ENCODE assay signal across 17 cellular contexts in genomic region chr1:56647106-56647505, GRCh38. TPM values are rescaled to one million over a fixed set of nuclear protein-coding genes. Genes with fewer than 3 reads are reported as not detected.
DNase-seq lines count a peak whose midpoint lies in the region; ATAC-seq, FAIRE-seq and TF ChIP-seq lines count a peak whose summit lies in the region.
"Had no signal": no experiment of that assay in that cellular context is flagged by ENCODE, and none has a peak within 500 bp of the region (broad histone marks: within the 10 kb centered on the region; RNA-seq: fewer than 3 reads in every experiment).

No MANE protein-coding gene starts in this region.

- TF ChIP-seq POLR2A in HepG2 (IDR thresholded peaks at IDR 0.05; ENCODE audit: insufficient read depth in 1 of 2, low read depth in 2 of 2, low read length in 2 of 2) (no peak), right lobe of liver (IDR thresholded peaks at IDR 0.05) (no peak), esophagus muscularis mucosa (IDR thresholded peaks at IDR 0.05; ENCODE audit: low read depth) (no peak)

- H3K9me3 ChIP-seq in HepG2 (ENCODE audit: low read length) = no peaks in the 10 kb centered on the region
- H3K9me3 ChIP-seq in right lobe of liver = no peaks in the 10 kb centered on the region
- no peaks in the 10 kb centered on the region for H3K9me3 ChIP-seq in esophagus muscularis mucosa
- no peaks in the 10 kb centered on the region for H3K9me3 ChIP-seq in pancreas
- H3K9me3 ChIP-seq in aorta (ENCODE audit: control insufficient read depth, low read length) = no peaks in the 10 kb centered on the region
- H3K9me3 ChIP-seq: BLaER1, Peyer's patch had no signal

- CTCF ChIA-PET in HepG2 (lab: Yijun Ruan, JAX; ENCODE audit: low intra/inter-chr PET ratio, low total read pairs) = no interaction called here

- intact Hi-C loops in HepG2 (cut with micrococcal nuclease; ENCODE audit: unreplicated experiment) = loop anchor here (5.0 kb wide), 1 partner anchor 40 kb away; no protein-coding TSS in a partner anchor
- intact Hi-C loops in right lobe of liver (cut with DNase I) = no loop called here
- intact Hi-C loops in esophagus muscularis mucosa (cut with DNase I) = no loop called here
- intact Hi-C loops in pancreas (cut with DNase I) = no loop called here
- intact Hi-C loops in activated T-helper 2 cell treated with anti-CD3 and anti-CD28 coated beads, Interferon-gamma antibody, Interleukin-2, Interleukin-4, amounts not matched to agents 10 μg/mL and 5 μg/mL and 100 μg/mL, durations not matched to agents 14 hours and 24 hours and 36 hours (cut with micrococcal nuclease) = no loop called here
- intact Hi-C loops in aorta (cut with DNase I) = no loop called here

- peak overlapping the region; percentile 87; the same call in 1 of the 2 replicates for H3K9ac ChIP-seq in HepG2 (ENCODE audit: insufficient read depth, low read depth, low read length)
- H3K9ac ChIP-seq: BLaER1, KMS-11 had no signal

- FAIRE-seq in HepG2 (lab: Jason Lieb, UNC) (no peak), pancreas (lab: Jason Lieb, UNC) (peak; percentile 9)

- no peaks in the 10 kb centered on the region for H3K36me3 ChIP-seq in HepG2 (replicated peaks in 1 of 2; ENCODE audit: control insufficient read depth in 1 of 2, insufficient read depth in 2 of 2, low read length in 2 of 2)
- H3K36me3 ChIP-seq in right lobe of liver = no peaks in the 10 kb centered on the region
- no peaks in the 10 kb centered on the region for H3K36me3 ChIP-seq in esophagus muscularis mucosa
- H3K36me3 ChIP-seq in pancreas = no peaks in the 10 kb centered on the region
- no peaks in the 10 kb centered on the region for H3K36me3 ChIP-seq in aorta (ENCODE audit: control insufficient read depth in 1 of 2, insufficient read depth in 2 of 2, low read length in 1 of 2)
- H3K36me3 ChIP-seq: BLaER1, Peyer's patch had no signal

- TF ChIP-seq RAD21 in HepG2 (CRISPR knock-in tag; IDR thresholded peaks at IDR 0.05) = no peak

- H3K4me3 ChIP-seq in HepG2 (replicated peaks in 1 of 3; ENCODE audit: insufficient read depth in 1 of 3, low read depth in 2 of 3, low read length in 3 of 3) (peak overlapping the region; percentile 69 to 87 (median 80); a peak in 5 of 6 replicates), right lobe of liver (no peak overlapping the region), esophagus muscularis mucosa (peak overlapping the region; percentile 74 to 86 (median 78)), pancreas (no peak overlapping the region), aorta (ENCODE audit: low read length in 2 of 2) (no peak overlapping the region)
- H3K4me3 ChIP-seq: BLaER1, Peyer's patch had no signal

- TF ChIP-seq EP300 in HepG2 (IDR thresholded peaks at IDR 0.05; ENCODE audit: low read depth in 2 of 2, low read length in 2 of 2) = no peak
- no peak for TF ChIP-seq EP300 in HepG2 (CRISPR knock-in tag; IDR thresholded peaks at IDR 0.05; ENCODE audit: borderline replicate concordance)
- no peak for TF ChIP-seq EP300 in esophagus muscularis mucosa (IDR thresholded peaks at IDR 0.05)

- no peaks in the 10 kb centered on the region for H3K36me3 Mint-ChIP-seq in activated T-helper 2 cell treated with anti-CD3 and anti-CD28 coated beads, Interferon-gamma antibody, Interleukin-2, Interleukin-4, amounts not matched to agents 10 μg/mL and 5 μg/mL and 100 μg/mL, durations not matched to agents 14 hours and 24 hours and 36 hours (ENCODE audit: low read depth)

- in situ Hi-C loops in HepG2 (cut with HindIII; ENCODE audit: extremely low pct_ligation_motif_present, low pct_unique_long_range_greater_than_20kb) = loop anchor here (5.0 kb wide), 1 partner anchor 40 kb away; no protein-coding TSS in a partner anchor

- H3K4me3 Mint-ChIP-seq in activated T-helper 2 cell treated with anti-CD3 and anti-CD28 coated beads, Interferon-gamma antibody, Interleukin-2, Interleukin-4, amounts not matched to agents 10 μg/mL and 5 μg/mL and 100 μg/mL, durations not matched to agents 14 hours and 24 hours and 36 hours (ENCODE audit: low read depth) = no peak overlapping the region

- peaks cover 63% of the 10 kb centered on the region for H3K79me2 ChIP-seq in HepG2 (ENCODE audit: insufficient read depth, low read length)

- peaks cover 41% of the 10 kb centered on the region for H3K4me1 ChIP-seq in HepG2 (ENCODE audit: insufficient read depth, low read length)
- H3K4me1 ChIP-seq in right lobe of liver = peaks cover 0 to 8% (median 0%) of the 10 kb centered on the region in 4 donors
- H3K4me1 ChIP-seq in esophagus muscularis mucosa = peaks cover 0 to 37% (median 33%) of the 10 kb centered on the region in 4 donors
- H3K4me1 ChIP-seq in pancreas = peaks cover 5 to 9% (median 8%) of the 10 kb centered on the region in 3 donors
- no peaks in the 10 kb centered on the region for H3K4me1 ChIP-seq in aorta (ENCODE audit: control insufficient read depth in 1 of 2, insufficient read depth in 2 of 2, low read length in 2 of 2)

- WGBS in HepG2 (ENCODE audit: low lambda C conversion rate) = 13% methylated on average over 1 of the region's 1 CpG
- WGBS in right lobe of liver (ENCODE audit: insufficient coverage, low coverage, low lambda C conversion rate, missing lambda C conversion rate) = 95% methylated on average over 1 of the region's 1 CpG
- WGBS in esophagus muscularis mucosa = 70% methylated on average over 1 of the region's 1 CpG
- 70 to 79% methylated on average over 1 of the region's 1 CpG for WGBS in pancreas, 2 donors
- WGBS in aorta, 2 donors = 76 to 82% methylated on average over 1 of the region's 1 CpG

- TF ChIP-seq CTCF in HepG2 (CRISPR knock-in tag; IDR thresholded peaks at IDR 0.05) = no peak
- no peak for TF ChIP-seq CTCF in right lobe of liver (IDR thresholded peaks at IDR 0.05)
- TF ChIP-seq CTCF in esophagus muscularis mucosa (IDR thresholded peaks at IDR 0.05) = no peak
- no peak for TF ChIP-seq CTCF in pancreas (IDR thresholded peaks at IDR 0.05)

- ATAC-seq in HepG2 = no peak
- no peak for ATAC-seq in right lobe of liver
- ATAC-seq in pancreas = no peak
- no peak for ATAC-seq in aorta (ENCODE audit: low FRiP score)

- no peak overlapping the region for H2AFZ ChIP-seq in HepG2 (ENCODE audit: low read length)

- H3K4me1 Mint-ChIP-seq in activated T-helper 2 cell treated with anti-CD3 and anti-CD28 coated beads, Interferon-gamma antibody, Interleukin-2, Interleukin-4, amounts not matched to agents 10 μg/mL and 5 μg/mL and 100 μg/mL, durations not matched to agents 14 hours and 24 hours and 36 hours (ENCODE audit: low read depth) = peaks cover 2% of the 10 kb centered on the region

- POLR2A ChIA-PET in HepG2 (lab: Yijun Ruan, JAX) = no interaction called here

- no peaks in the 10 kb centered on the region for H3K9me3 Mint-ChIP-seq in activated T-helper 2 cell treated with anti-CD3 and anti-CD28 coated beads, Interferon-gamma antibody, Interleukin-2, Interleukin-4, amounts not matched to agents 10 μg/mL and 5 μg/mL and 100 μg/mL, durations not matched to agents 14 hours and 24 hours and 36 hours

- peak overlapping the region; percentile 8 for H3K27ac ChIP-seq in HepG2 (ENCODE audit: extremely low read length, insufficient read depth, low read length)
- no peak overlapping the region for H3K27ac ChIP-seq in right lobe of liver
- H3K27ac ChIP-seq in esophagus muscularis mucosa (replicated peaks in 1 of 4) = peak overlapping the region; percentile 88 to 91 (median 90)
- H3K27ac ChIP-seq in pancreas = no peak overlapping the region
- H3K27ac ChIP-seq in aorta (ENCODE audit: low read depth in 1 of 2, low read length in 2 of 2) = no peak overlapping the region
- H3K27ac ChIP-seq: BLaER1, KMS-11, Peyer's patch had no signal

- peaks cover 2% of the 10 kb centered on the region; the same call in 1 of the 2 replicates for H4K20me1 ChIP-seq in HepG2 (ENCODE audit: insufficient read depth, low read length)
- H4K20me1 ChIP-seq: BLaER1 had no signal

- no peak overlapping the region for H3K27ac Mint-ChIP-seq in activated T-helper 2 cell treated with anti-CD3 and anti-CD28 coated beads, Interferon-gamma antibody, Interleukin-2, Interleukin-4, amounts not matched to agents 10 μg/mL and 5 μg/mL and 100 μg/mL, durations not matched to agents 14 hours and 24 hours and 36 hours

- H3K27me3 ChIP-seq in HepG2 (ENCODE audit: control insufficient read depth in 1 of 2, insufficient read depth in 2 of 2, low read length in 2 of 2) (no peaks in the 10 kb centered on the region; a peak in 1 of 5 replicates), right lobe of liver (no peaks in the 10 kb centered on the region), esophagus muscularis mucosa (no peaks in the 10 kb centered on the region), pancreas (no peaks in the 10 kb centered on the region), aorta (ENCODE audit: control insufficient read depth in 1 of 2, insufficient read depth in 2 of 2, low read length in 1 of 2) (no peaks in the 10 kb centered on the region)

- BruUV-seq in HepG2 (replicated peaks; lab: Mats Ljungman, UMichigan) = no TSS peak

- peaks cover 42% of the 10 kb centered on the region for H3K27me3 Mint-ChIP-seq in activated T-helper 2 cell treated with anti-CD3 and anti-CD28 coated beads, Interferon-gamma antibody, Interleukin-2, Interleukin-4, amounts not matched to agents 10 μg/mL and 5 μg/mL and 100 μg/mL, durations not matched to agents 14 hours and 24 hours and 36 hours (ENCODE audit: low read depth)

- peak overlapping the region; percentile 73 for H3K4me2 ChIP-seq in HepG2 (ENCODE audit: low read depth, low read length)
- H3K4me2 ChIP-seq: BLaER1, KMS-11 had no signal

- DNase-seq in HepG2 (ENCODE audit: low spot score) = no peak
- no peak for DNase-seq in right lobe of liver
- DNase-seq in esophagus muscularis mucosa (ENCODE audit: extremely low spot score) = no peak
- DNase-seq in pancreas = no peak
- DNase-seq in nucleus accumbens (lab: John Stamatoyannopoulos, UW) = no peak
- DNase-seq in activated T-helper 2 cell treated with anti-CD3 and anti-CD28 coated beads, Interferon-gamma antibody, Interleukin-2, Interleukin-4, amounts not matched to agents 10 μg/mL and 5 μg/mL and 100 μg/mL, durations not matched to agents 14 hours and 24 hours and 36 hours (ENCODE audit: low spot score) = no peak
- no peak for DNase-seq in dedifferentiated amniotic fluid mesenchymal stem cell (ENCODE audit: extremely low spot score)
- no peak for DNase-seq in aorta
- DNase-seq: DMS153, EL, NCI-H1092, NCI-H1694, NCI-H446, Peyer's patch, SHP77 treated with DMSO at 0.1 percent for 48 hours had no signal

RNA-seq across cellular contexts. Expression of gene PRKAA2, which starts 2.0 kb away (rescaled TPM):
- 6.0 and 8.6 TPM in 2 replicates for total RNA-seq in HepG2 (2016; rRNA removed; fragmentation: Illumina TruSeq; extraction: Trizol)
- 0.71 and 0.97 TPM in 2 replicates for total RNA-seq in HepG2 (2016; cell fraction: cytosol; rRNA removed; fragmentation: Illumina TruSeq; extraction: Trizol; ENCODE audit: low read depth)
- 5.6 and 8.1 TPM in 2 replicates for total RNA-seq in HepG2 (2016; cell fraction: insoluble cytoplasmic fraction; rRNA removed; fragmentation: Illumina TruSeq; extraction: Trizol)
- total RNA-seq in HepG2 (2016; cell fraction: membrane; rRNA removed; fragmentation: Illumina TruSeq; extraction: Trizol) = 2.4 and 3.1 TPM in 2 replicates
- total RNA-seq in HepG2 (2016; cell fraction: nucleus; rRNA removed; fragmentation: Illumina TruSeq; extraction: Trizol) = 9.4 and 10.0 TPM in 2 replicates
- polyA plus RNA-seq in HepG2 (2011; rRNA removed) = 5.6 and 7.5 TPM in 2 replicates
- polyA plus RNA-seq in HepG2 (2011; cell fraction: cytosol; rRNA removed) = 2.1 and 3.7 TPM in 2 replicates
- 5.2 and 7.1 TPM in 2 replicates for polyA plus RNA-seq in HepG2 (2011; cell fraction: nucleus; rRNA removed)
- 7.4 and 7.9 TPM in 2 replicates for polyA plus RNA-seq in HepG2 (2012)
- polyA plus RNA-seq in HepG2 (2016; cell fraction: cytosol; fragmentation: Illumina TruSeq; extraction: Trizol; ENCODE audit: low read depth) = 0.31 and 0.33 TPM in 2 replicates
- 5.8 TPM in 2 replicates for polyA plus RNA-seq in HepG2 (2016; cell fraction: insoluble cytoplasmic fraction; fragmentation: Illumina TruSeq; extraction: Trizol; ENCODE audit: low read depth)
- 0.77 and 1.1 TPM in 2 replicates for polyA plus RNA-seq in HepG2 (2016; cell fraction: membrane; fragmentation: Illumina TruSeq; extraction: Trizol; ENCODE audit: low read depth)
- polyA plus RNA-seq in HepG2 (2016; cell fraction: nucleus; fragmentation: Illumina TruSeq; extraction: Trizol; ENCODE audit: insufficient read depth, low read depth) = 8.6 and 9.8 TPM in 2 replicates
- polyA minus RNA-seq in HepG2 (2011; rRNA and poly(A)+ RNA removed; ENCODE audit: low replicate concordance) = 9.3 and 9.6 TPM in 2 replicates
- polyA minus RNA-seq in HepG2 (2011; cell fraction: cytosol; rRNA and poly(A)+ RNA removed) = 8.8 and 10.5 TPM in 2 replicates
- 31.1 and 31.5 TPM in 2 replicates for polyA minus RNA-seq in HepG2 (2011; cell fraction: nucleus; rRNA and poly(A)+ RNA removed)
- total RNA-seq in right lobe of liver = 1 to 10 TPM in 3 of 6 experiments, under 1 TPM in 3; 0.37 to 3.2 (median 1.2) TPM
- 10 to 100 TPM; 32.6 to 70.8 (median 39.2) TPM for total RNA-seq in esophagus muscularis mucosa
- total RNA-seq in pancreas = 1 to 10 TPM; 1.9 to 4.1 (median 2.2) TPM
- 1 to 10 TPM; 1.2 to 1.5 TPM for polyA plus RNA-seq in pancreas
- total RNA-seq in activated T-helper 2 cell treated with anti-CD3 and anti-CD28 coated beads, Interferon-gamma antibody, Interleukin-2, Interleukin-4, amounts not matched to agents 10 μg/mL and 5 μg/mL and 100 μg/mL, durations not matched to agents 14 hours and 24 hours and 36 hours = not detected in 2 replicates
- 1 to 10 TPM; 6.9 to 8.6 TPM for total RNA-seq in aorta
- 1 to 10 TPM; 2.8 to 3.2 TPM for polyA plus RNA-seq in aorta

Comparison
In these comparisons a context has a peak if more than half of its experiments do, and no peak if none do; other contexts are left out.
1. H3K27ac ChIP-seq: peak in HepG2 (single experiment) and esophagus muscularis mucosa (4 of 4); none in right lobe of liver (0 of 3), pancreas (0 of 4) and aorta (0 of 2).
2. H3K4me3 ChIP-seq: peak in HepG2 (3 of 3) and esophagus muscularis mucosa (4 of 4); none in right lobe of liver (0 of 3), pancreas (0 of 4) and aorta (0 of 2).